Comparison of ENCODE assay signal across 18 cellular contexts in genomic region chr10:14306201-14306600, GRCh38.
"Had no signal": no experiment of that assay in that cellular context is flagged by ENCODE, and none has a peak within 500 bp of the region (broad histone marks: within the 10 kb centered on the region; RNA-seq: fewer than 3 reads in every experiment).

No MANE protein-coding gene starts in this region.

- ATAC-seq: activated CD4-positive, alpha-beta T cell treated with anti-CD3 and anti-CD28 coated beads for 36 hours; WTC11 had no signal

- H3K27ac ChIP-seq: epithelial cell of prostate, thyroid gland had no signal

- H3K27me3 ChIP-seq: thyroid gland had no signal

- H3K4me1 ChIP-seq: thyroid gland had no signal

- H3K36me3 ChIP-seq: thyroid gland had no signal

- H3K4me3 ChIP-seq: dorsolateral prefrontal cortex, thyroid gland had no signal

- H3K9me3 ChIP-seq: thyroid gland had no signal

- DNase-seq: activated CD4-positive, alpha-beta T cell treated with anti-CD3 and anti-CD28 coated beads for 36 hours; activated CD4-positive, alpha-beta T cell treated with anti-CD3 and anti-CD28 coated beads, Interleukin-2, amount 50 U/mL, for 48 hours; activated naive CD4-positive, alpha-beta T cell; activated naive CD8-positive, alpha-beta T cell treated with anti-CD3 and anti-CD28 coated beads for 36 hours; amniotic stem cell; dorsolateral prefrontal cortex; endodermal cell; foreskin melanocyte; hypothalamus; islet precursor cell; mammary epithelial cell; midbrain; occipital lobe; stimulated activated CD4-positive, alpha-beta T cell treated with anti-CD3 and anti-CD28 coated beads, Interleukin-2, amount 100 ng/mL, for 24 hours; stimulated activated naive CD4-positive, alpha-beta T cell treated with Interleukin-2 at 50 U/mL for 16 hours; thyroid gland had no signal
